1 cellular context compared by ENCODE assay signal in the genomic region with DNA sequence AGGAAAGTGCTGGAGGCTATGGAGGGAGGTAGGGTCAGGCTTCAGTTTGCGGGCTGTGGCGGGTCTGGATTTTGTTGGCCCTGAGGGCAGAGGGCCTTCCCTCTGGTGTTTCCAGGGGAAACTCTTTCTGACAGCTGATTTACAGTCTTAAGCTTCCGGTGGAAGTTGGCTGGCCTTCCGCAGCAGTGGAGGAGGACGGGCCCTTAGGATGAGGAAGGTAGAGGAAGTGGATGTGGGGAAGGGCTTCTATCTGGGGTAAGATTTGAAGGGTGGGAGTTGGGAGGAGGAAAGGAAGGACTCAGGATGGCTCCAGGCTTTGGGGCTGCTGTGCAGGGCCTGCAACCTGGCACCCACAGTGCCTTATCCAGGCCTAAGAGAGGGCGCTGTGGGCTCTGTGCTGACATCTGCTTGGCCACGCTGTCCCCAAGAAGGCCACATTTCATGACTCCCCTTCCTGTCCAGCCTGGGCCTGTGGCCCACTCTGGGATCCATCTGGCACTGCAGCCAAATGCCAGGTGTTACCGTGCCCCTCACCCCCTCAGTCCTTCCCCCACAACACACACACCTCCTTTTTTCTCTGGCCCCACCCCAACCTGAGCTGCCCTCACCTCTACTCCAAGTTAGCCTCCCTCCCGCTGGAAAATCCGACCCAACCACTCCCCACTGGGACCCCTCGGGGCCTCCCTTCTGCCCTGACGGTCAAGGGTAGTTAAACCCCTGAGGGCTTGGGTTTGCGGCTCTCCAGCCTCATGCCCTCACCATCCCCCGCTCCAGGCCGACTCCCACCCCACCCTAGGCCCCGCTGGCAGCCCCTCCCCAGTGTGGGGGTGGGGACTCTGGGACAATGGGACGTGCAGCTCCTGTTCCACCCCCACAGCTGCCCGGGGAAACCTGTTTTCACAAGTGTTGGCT.
TF ChIP-seq lines count a peak whose summit lies in the region.

No MANE protein-coding gene starts in this region.

TF ChIP-seq in GM23338, 12 proteins besides CTCF, POLR2A, EP300 and RAD21 (continued from another document):
- TF ChIP-seq, protein P1, sequence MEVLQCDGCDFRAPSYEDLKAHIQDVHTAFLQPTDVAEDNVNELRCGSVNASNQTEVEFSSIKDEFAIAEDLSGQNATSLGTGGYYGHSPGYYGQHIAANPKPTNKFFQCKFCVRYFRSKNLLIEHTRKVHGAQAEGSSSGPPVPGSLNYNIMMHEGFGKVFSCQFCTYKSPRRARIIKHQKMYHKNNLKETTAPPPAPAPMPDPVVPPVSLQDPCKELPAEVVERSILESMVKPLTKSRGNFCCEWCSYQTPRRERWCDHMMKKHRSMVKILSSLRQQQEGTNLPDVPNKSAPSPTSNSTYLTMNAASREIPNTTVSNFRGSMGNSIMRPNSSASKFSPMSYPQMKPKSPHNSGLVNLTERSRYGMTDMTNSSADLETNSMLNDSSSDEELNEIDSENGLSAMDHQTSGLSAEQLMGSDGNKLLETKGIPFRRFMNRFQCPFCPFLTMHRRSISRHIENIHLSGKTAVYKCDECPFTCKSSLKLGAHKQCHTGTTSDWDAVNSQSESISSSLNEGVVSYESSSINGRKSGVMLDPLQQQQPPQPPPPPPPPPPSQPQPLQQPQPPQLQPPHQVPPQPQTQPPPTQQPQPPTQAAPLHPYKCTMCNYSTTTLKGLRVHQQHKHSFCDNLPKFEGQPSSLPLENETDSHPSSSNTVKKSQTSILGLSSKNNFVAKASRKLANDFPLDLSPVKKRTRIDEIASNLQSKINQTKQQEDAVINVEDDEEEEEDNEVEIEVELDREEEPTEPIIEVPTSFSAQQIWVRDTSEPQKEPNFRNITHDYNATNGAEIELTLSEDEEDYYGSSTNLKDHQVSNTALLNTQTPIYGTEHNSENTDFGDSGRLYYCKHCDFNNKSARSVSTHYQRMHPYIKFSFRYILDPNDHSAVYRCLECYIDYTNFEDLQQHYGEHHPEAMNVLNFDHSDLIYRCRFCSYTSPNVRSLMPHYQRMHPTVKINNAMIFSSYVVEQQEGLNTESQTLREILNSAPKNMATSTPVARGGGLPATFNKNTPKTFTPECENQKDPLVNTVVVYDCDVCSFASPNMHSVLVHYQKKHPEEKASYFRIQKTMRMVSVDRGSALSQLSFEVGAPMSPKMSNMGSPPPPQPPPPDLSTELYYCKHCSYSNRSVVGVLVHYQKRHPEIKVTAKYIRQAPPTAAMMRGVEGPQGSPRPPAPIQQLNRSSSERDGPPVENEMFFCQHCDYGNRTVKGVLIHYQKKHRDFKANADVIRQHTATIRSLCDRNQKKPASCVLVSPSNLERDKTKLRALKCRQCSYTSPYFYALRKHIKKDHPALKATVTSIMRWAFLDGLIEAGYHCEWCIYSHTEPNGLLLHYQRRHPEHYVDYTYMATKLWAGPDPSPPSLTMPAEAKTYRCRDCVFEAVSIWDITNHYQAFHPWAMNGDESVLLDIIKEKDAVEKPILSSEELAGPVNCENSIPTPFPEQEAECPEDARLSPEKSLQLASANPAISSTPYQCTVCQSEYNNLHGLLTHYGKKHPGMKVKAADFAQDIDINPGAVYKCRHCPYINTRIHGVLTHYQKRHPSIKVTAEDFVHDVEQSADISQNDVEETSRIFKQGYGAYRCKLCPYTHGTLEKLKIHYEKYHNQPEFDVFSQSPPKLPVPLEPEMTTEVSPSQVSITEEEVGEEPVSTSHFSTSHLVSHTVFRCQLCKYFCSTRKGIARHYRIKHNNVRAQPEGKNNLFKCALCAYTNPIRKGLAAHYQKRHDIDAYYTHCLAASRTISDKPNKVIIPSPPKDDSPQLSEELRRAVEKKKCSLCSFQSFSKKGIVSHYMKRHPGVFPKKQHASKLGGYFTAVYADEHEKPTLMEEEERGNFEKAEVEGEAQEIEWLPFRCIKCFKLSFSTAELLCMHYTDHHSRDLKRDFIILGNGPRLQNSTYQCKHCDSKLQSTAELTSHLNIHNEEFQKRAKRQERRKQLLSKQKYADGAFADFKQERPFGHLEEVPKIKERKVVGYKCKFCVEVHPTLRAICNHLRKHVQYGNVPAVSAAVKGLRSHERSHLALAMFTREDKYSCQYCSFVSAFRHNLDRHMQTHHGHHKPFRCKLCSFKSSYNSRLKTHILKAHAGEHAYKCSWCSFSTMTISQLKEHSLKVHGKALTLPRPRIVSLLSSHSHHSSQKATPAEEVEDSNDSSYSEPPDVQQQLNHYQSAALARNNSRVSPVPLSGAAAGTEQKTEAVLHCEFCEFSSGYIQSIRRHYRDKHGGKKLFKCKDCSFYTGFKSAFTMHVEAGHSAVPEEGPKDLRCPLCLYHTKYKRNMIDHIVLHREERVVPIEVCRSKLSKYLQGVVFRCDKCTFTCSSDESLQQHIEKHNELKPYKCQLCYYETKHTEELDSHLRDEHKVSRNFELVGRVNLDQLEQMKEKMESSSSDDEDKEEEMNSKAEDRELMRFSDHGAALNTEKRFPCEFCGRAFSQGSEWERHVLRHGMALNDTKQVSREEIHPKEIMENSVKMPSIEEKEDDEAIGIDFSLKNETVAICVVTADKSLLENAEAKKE (CRISPR knock-in tag; IDR thresholded peaks at IDR 0.05) = no peak
